ENCODE assay signal across 1 cellular context in genomic region chr20:32168184-32168910, GRCh38.
TF ChIP-seq lines count a peak whose summit lies in the region.

No MANE protein-coding gene starts in this region.

TF ChIP-seq in H1, 55 proteins besides CTCF, POLR2A, EP300 and RAD21:
- TF ChIP-seq E2F6 (IDR thresholded peaks at IDR 0.05) (peak; percentile 29; the same call in 1 of the 2 replicates), POLR2AphosphoS5 (IDR thresholded peaks at IDR 0.05; ENCODE audit: low read depth, low read length) (peak; percentile 54; the same call in 1 of the 2 replicates), ATF3 (IDR thresholded peaks at IDR 0.05; ENCODE audit: insufficient read depth, low read depth, low read length) (no peak), KDM5A (IDR thresholded peaks at IDR 0.05; ENCODE audit: low read length) (no peak), USF2 (IDR thresholded peaks at IDR 0.05; ENCODE audit: low read length) (peak; percentile 32), TAF1 (IDR thresholded peaks at IDR 0.05; ENCODE audit: low read depth, low read length) (0 out of 2 replicates have a peak, but pooled peaks have one; percentile 37)
